In genomic region chr9:113593682-113594281, GRCh38 we compare ENCODE assay signal across 9 cellular contexts.
DNase-seq lines count a peak whose midpoint lies in the region; ATAC-seq and TF ChIP-seq lines count a peak whose summit lies in the region.
"Had no signal": no experiment of that assay in that cellular context is flagged by ENCODE, and none has a peak within 500 bp of the region (broad histone marks: within the 10 kb centered on the region; RNA-seq: fewer than 3 reads in every experiment).

No MANE protein-coding gene starts in this region.

- no peaks in the 10 kb centered on the region for H3K9me3 ChIP-seq in adipocyte (ENCODE audit: control insufficient read depth, low read length)
- no peaks in the 10 kb centered on the region for H3K9me3 ChIP-seq in MM.1S (replicated peaks; ENCODE audit: insufficient read depth, low read length)

- TF ChIP-seq CTCF in Calu3 (IDR thresholded peaks at IDR 0.05; ENCODE audit: unreplicated experiment) (no peak), MM.1S (IDR thresholded peaks at IDR 0.05; ENCODE audit: low read length) (no peak)

- no TSS peak for BruUV-seq in Calu3 (replicated peaks; lab: Mats Ljungman, UMichigan)

- H3K4me3 Mint-ChIP-seq in Calu3 (ENCODE audit: low read depth, unreplicated experiment), result no peak overlapping the region
- H3K4me3 Mint-ChIP-seq: T-helper 1 cell treated with Interleukin-12 subunit alpha and Interleukin-12 subunit beta and Interleukin-4 antibody, amounts not matched to agents 30 μg/mL and 1 μg/mL, for 36 hours had no signal

- H3K9me2 ChIP-seq in MM.1S (replicated peaks; ENCODE audit: insufficient read depth, low read length), result no peaks in the 10 kb centered on the region

- H3K27ac Mint-ChIP-seq in Calu3 (ENCODE audit: unreplicated experiment), result peak overlapping the region; percentile 33
- H3K27ac Mint-ChIP-seq: T-helper 1 cell treated with Interleukin-12 subunit alpha and Interleukin-12 subunit beta and Interleukin-4 antibody, amounts not matched to agents 30 μg/mL and 1 μg/mL, for 36 hours had no signal

- peaks cover 47% of the 10 kb centered on the region for H3K36me3 Mint-ChIP-seq in Calu3 (ENCODE audit: insufficient read depth, unreplicated experiment)

- peaks cover 26% of the 10 kb centered on the region for H3K36me3 ChIP-seq in adipocyte (ENCODE audit: control insufficient read depth, insufficient read depth, low read length, severe bottlenecking)
- H3K36me3 ChIP-seq in MM.1S (replicated peaks; ENCODE audit: insufficient read depth, low read length), result no peaks in the 10 kb centered on the region

- H3K4me1 ChIP-seq in adipocyte (ENCODE audit: control insufficient read depth, insufficient read depth, low read length) (peaks cover 50% of the 10 kb centered on the region), MM.1S (ENCODE audit: low read length) (no peaks in the 10 kb centered on the region)

- no peaks in the 10 kb centered on the region for H3K27me3 Mint-ChIP-seq in Calu3 (ENCODE audit: unreplicated experiment)

- DNase-seq in Calu3 (no peak), HuH-7.5 (ENCODE audit: low spot score) (peak; percentile 93), adipocyte (ENCODE audit: low read depth) (peak; percentile 98), Right ventricle myocardium inferior (ENCODE audit: missing footprints) (peak; percentile 96), non-pigmented ciliary epithelial cell (ENCODE audit: low read depth) (peak; percentile 94), MM.1S (no peak)
- no peak for DNase-seq in activated CD8-positive, alpha-beta memory T cell treated with anti-CD3 and anti-CD28 coated beads for 24 hours

- no peaks in the 10 kb centered on the region for H3K9me3 Mint-ChIP-seq in Calu3 (ENCODE audit: low read depth, unreplicated experiment)
- H3K9me3 Mint-ChIP-seq: T-helper 1 cell treated with Interleukin-12 subunit alpha and Interleukin-12 subunit beta and Interleukin-4 antibody, amounts not matched to agents 30 μg/mL and 1 μg/mL, for 36 hours had no signal

- no peak overlapping the region for H3K4me2 ChIP-seq in MM.1S (ENCODE audit: low read depth, low read length)

- H3K27me3 ChIP-seq in adipocyte (replicated peaks; ENCODE audit: control insufficient read depth, insufficient read depth, low read length), result no peaks in the 10 kb centered on the region
- no peaks in the 10 kb centered on the region for H3K27me3 ChIP-seq in MM.1S (replicated peaks; ENCODE audit: insufficient read depth, low read length)

- peak; percentile 77 for ATAC-seq in GM21390 (IDR thresholded peaks at IDR 0.05; ENCODE audit: unreplicated experiment)
- peak; percentile 94 for ATAC-seq in Right ventricle myocardium inferior

- peak overlapping the region; percentile 89 for H3K4me3 ChIP-seq in adipocyte (ENCODE audit: low read length)
- no peak overlapping the region for H3K4me3 ChIP-seq in MM.1S (ENCODE audit: low read length)

- H3K4me1 Mint-ChIP-seq in Calu3 (ENCODE audit: low read depth, unreplicated experiment), result no peaks in the 10 kb centered on the region

- no peak overlapping the region for H2AFZ ChIP-seq in MM.1S (ENCODE audit: low read length)

- no peaks in the 10 kb centered on the region for H4K20me1 ChIP-seq in MM.1S (ENCODE audit: insufficient read depth, low read length)

- no peaks in the 10 kb centered on the region for H3F3A ChIP-seq in MM.1S (ENCODE audit: insufficient read depth, low read length)

- CTCF ChIA-PET in Calu3 (lab: Charles Lee), result interaction anchor here (1.6 kb wide), 1 partner anchor 65 kb away, joined by 3 read pairs; no protein-coding TSS in a partner anchor

- peak overlapping the region; percentile 91 for H3K9ac ChIP-seq in adipocyte (ENCODE audit: low read length)
- H3K9ac ChIP-seq in MM.1S (ENCODE audit: low read length), result no peak overlapping the region

- no peak overlapping the region for H3K27ac ChIP-seq in MM.1S (ENCODE audit: low read length)

- intact Hi-C loops in Calu3 (cut with micrococcal nuclease; ENCODE audit: unreplicated experiment), result no loop called here
- intact Hi-C loops in Right ventricle myocardium inferior (cut with DNase I), result loop anchor here (1.0 to 5.0 kb wide), 2 partner anchors 28 to 321 kb away; no protein-coding TSS in a partner anchor

- H3K79me2 ChIP-seq in MM.1S (ENCODE audit: low read length), result no peaks in the 10 kb centered on the region

Comparison
In these comparisons a context has a peak if more than half of its experiments do, and no peak if none do; other contexts are left out.
1. DNase-seq: peak in HuH-7.5 (single experiment), adipocyte (single experiment), Right ventricle myocardium inferior (single experiment) and non-pigmented ciliary epithelial cell (single experiment); none in Calu3 (single experiment), MM.1S (single experiment) and activated CD8-positive, alpha-beta memory T cell treated with anti-CD3 and anti-CD28 coated beads for 24 hours (single experiment).